ENCODE assay signal across 14 cellular contexts in the genomic region with DNA sequence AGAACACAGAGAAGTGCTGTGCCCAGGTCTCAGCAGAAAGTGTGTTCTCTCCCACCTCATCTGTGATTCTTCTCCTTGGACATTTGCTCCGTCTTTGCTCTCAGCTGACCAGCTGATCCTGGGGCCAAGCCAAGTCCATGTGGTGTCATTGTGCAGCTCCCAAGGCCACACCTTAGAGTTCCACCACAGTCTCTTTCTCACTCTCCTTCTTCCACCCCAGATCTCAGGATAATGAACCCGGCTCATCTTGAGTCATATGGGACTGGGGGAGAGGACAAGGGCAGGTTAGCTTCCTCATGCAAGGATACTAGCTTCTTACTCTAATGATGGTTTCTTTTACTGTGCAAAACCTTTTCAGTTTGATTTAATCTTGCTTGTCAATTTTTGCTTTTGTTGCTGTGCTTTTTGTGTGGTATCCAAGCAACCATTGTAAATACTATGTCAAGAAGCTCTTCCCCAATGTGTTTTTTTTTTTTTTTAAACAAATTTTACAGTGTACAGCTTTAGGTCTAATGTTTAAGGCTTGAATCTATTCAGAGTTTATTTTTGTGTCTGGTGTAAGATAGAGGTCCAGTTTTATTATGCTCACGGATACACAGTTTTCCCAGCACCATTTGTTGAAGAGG.
DNase-seq lines count a peak whose midpoint lies in the region; ATAC-seq and TF ChIP-seq lines count a peak whose summit lies in the region.
"Had no signal": no experiment of that assay in that cellular context is flagged by ENCODE, and none has a peak within 500 bp of the region (broad histone marks: within the 10 kb centered on the region; RNA-seq: fewer than 3 reads in every experiment).

No MANE protein-coding gene starts in this region.

- ATAC-seq in SK-N-SH treated with all-trans-retinoic acid at 6 μM for 48 hours = peak; percentile 17; the same call in 2 of the 3 replicates
- ATAC-seq in PC-3 = peak; percentile 54; the same call in 1 of the 2 replicates
- ATAC-seq: Right ventricle myocardium inferior had no signal

- H3K36me3 ChIP-seq in SK-N-SH (replicated peaks in 1 of 2; ENCODE audit: control insufficient read depth in 1 of 2, insufficient read depth in 2 of 2, low read length in 1 of 2) (peaks cover 7 to 23% of the 10 kb centered on the region in 2 experiments), PC-3 (ENCODE audit: low read depth, low read length) (peaks cover 10% of the 10 kb centered on the region; the same call in 1 of the 2 replicates)

- no peak for TF ChIP-seq RAD21 in SK-N-SH (IDR thresholded peaks at IDR 0.05; ENCODE audit: low read length)

- CTCF ChIA-PET in SK-N-SH (lab: Yijun Ruan, JAX) = no interaction called here
- CTCF ChIA-PET in PC-3 (lab: Charles Lee) = no interaction called here

- H3F3A ChIP-seq in SK-N-SH (replicated peaks; ENCODE audit: insufficient read depth) (no peaks in the 10 kb centered on the region), PC-3 (ENCODE audit: low read length, unreplicated experiment) (no peaks in the 10 kb centered on the region)

- no peak for TF ChIP-seq EP300 in SK-N-SH (IDR thresholded peaks at IDR 0.05; ENCODE audit: borderline replicate concordance in 1 of 2, low read depth in 1 of 2, low read length in 1 of 2)

- BruUV-seq in PC-3 (replicated peaks; lab: Mats Ljungman, UMichigan) = no TSS peak

- no peaks in the 10 kb centered on the region for H3K4me1 ChIP-seq in SK-N-SH (ENCODE audit: control insufficient read depth in 1 of 2, insufficient read depth in 2 of 2, low read depth in 1 of 2, low read length in 1 of 2)
- peaks cover 5% of the 10 kb centered on the region; the same call in 1 of the 2 replicates for H3K4me1 ChIP-seq in PC-3 (ENCODE audit: insufficient read depth, low read length)

- DNase-seq in SK-N-SH (no peak), PC-3 (peak; percentile 45), fibroblast of peridontal ligament (ENCODE audit: extremely low read depth) (peak; percentile 13), retinal pigment epithelial cell (ENCODE audit: low read depth) (peak; percentile 3), SHP77 treated with DMSO at 0.1 percent for 48 hours (lab: John Stamatoyannopoulos, UW) (no peak), SHP77 (lab: John Stamatoyannopoulos, UW) (no peak)
- no peak for DNase-seq in stimulated activated CD8-positive, alpha-beta memory T cell treated with anti-CD3 and anti-CD28 coated beads, Interleukin-4, amount 100 ng/mL, for 48 hours
- DNase-seq: activated T-cell treated with anti-CD3 and anti-CD28 coated beads for 4 hours, NCI-H510A, nephron progenitor cell had no signal

- H3K27ac ChIP-seq in SK-N-SH (ENCODE audit: low read depth in 2 of 2, low read length in 1 of 2) (no peak overlapping the region), PC-3 (ENCODE audit: low read length) (0 out of 2 replicates have a peak overlapping the region, but pooled peaks have one; percentile 36)
- H3K27ac ChIP-seq: esophagus muscularis mucosa, HL-60 had no signal

- H4K20me1 ChIP-seq in SK-N-SH (ENCODE audit: insufficient read depth) (no peaks in the 10 kb centered on the region), PC-3 (ENCODE audit: low read length) (no peaks in the 10 kb centered on the region)

- no peaks in the 10 kb centered on the region for H3K9me3 ChIP-seq in SK-N-SH
- no peaks in the 10 kb centered on the region for H3K9me3 ChIP-seq in PC-3 (ENCODE audit: low read length)
- H3K9me3 ChIP-seq: esophagus muscularis mucosa had no signal

- 87% methylated on average over 3 of the region's 3 CpGs for WGBS in SK-N-SH (ENCODE audit: low lambda C conversion rate)

- no peaks in the 10 kb centered on the region for H3K27me3 ChIP-seq in SK-N-SH (ENCODE audit: insufficient read depth)
- no peaks in the 10 kb centered on the region for H3K27me3 ChIP-seq in PC-3 (ENCODE audit: low read length)
- H3K27me3 ChIP-seq: esophagus muscularis mucosa had no signal

- H3K4me2 ChIP-seq in SK-N-SH = no peak overlapping the region
- H3K4me2 ChIP-seq in PC-3 (ENCODE audit: low read length) = no peak overlapping the region

- TF ChIP-seq CTCF in SK-N-SH (IDR thresholded peaks at IDR 0.05) (no peak), PC-3 (conservative IDR thresholded peaks at IDR 0.05; ENCODE audit: low read depth, low read length) (no peak), retinal pigment epithelial cell (conservative IDR thresholded peaks at IDR 0.05; ENCODE audit: low read depth, low read length) (no peak)

- H3K79me2 ChIP-seq in SK-N-SH (ENCODE audit: insufficient read depth) (no peaks in the 10 kb centered on the region), PC-3 (ENCODE audit: low read length) (no peaks in the 10 kb centered on the region)

- H3K9ac ChIP-seq in SK-N-SH = no peak overlapping the region
- H3K9ac ChIP-seq in PC-3 (ENCODE audit: low read length) = no peak overlapping the region

- no peaks in the 10 kb centered on the region for H3K9me2 ChIP-seq in SK-N-SH
- no peaks in the 10 kb centered on the region for H3K9me2 ChIP-seq in PC-3 (replicated peaks; ENCODE audit: low read length)

- H2AFZ ChIP-seq in SK-N-SH (ENCODE audit: low read depth) = no peak overlapping the region
- no peak overlapping the region for H2AFZ ChIP-seq in PC-3 (ENCODE audit: low read length)

- intact Hi-C loops in PC-3 (cut with micrococcal nuclease) = no loop called here

- H3K4me3 ChIP-seq in SK-N-SH (ENCODE audit: low read depth in 2 of 2, low read length in 1 of 2) (no peak overlapping the region), PC-3 (ENCODE audit: low read length) (no peak overlapping the region), retinal pigment epithelial cell (ENCODE audit: low read length) (no peak overlapping the region)
- H3K4me3 ChIP-seq: esophagus muscularis mucosa had no signal

- POLR2A ChIA-PET in SK-N-SH (lab: Yijun Ruan, JAX) (no interaction called here), PC-3 (lab: Charles Lee; ENCODE audit: unreplicated experiment) (no interaction called here)

TF ChIP-seq in SK-N-SH treated with all-trans-retinoic acid at 6 μM for 48 hours, 23 proteins besides CTCF, POLR2A, EP300 and RAD21:
- no peak for TF ChIP-seq TOX (CRISPR knock-in tag; IDR thresholded peaks at IDR 0.05; ENCODE audit: borderline replicate concordance)
- no peak for TF ChIP-seq ARNTL (CRISPR knock-in tag; IDR thresholded peaks at IDR 0.05; ENCODE audit: borderline replicate concordance, low read depth)
- no peak for TF ChIP-seq TCF4 (CRISPR knock-in tag; IDR thresholded peaks at IDR 0.05; ENCODE audit: borderline replicate concordance)
TF ChIP-seq in SK-N-SH treated with all-trans-retinoic acid at 6 μM for 48 hours: peak in this region for 0.

TF ChIP-seq in SK-N-SH, 30 proteins besides CTCF, POLR2A, EP300 and RAD21 (continues in another document):
- TF ChIP-seq, protein P1, sequence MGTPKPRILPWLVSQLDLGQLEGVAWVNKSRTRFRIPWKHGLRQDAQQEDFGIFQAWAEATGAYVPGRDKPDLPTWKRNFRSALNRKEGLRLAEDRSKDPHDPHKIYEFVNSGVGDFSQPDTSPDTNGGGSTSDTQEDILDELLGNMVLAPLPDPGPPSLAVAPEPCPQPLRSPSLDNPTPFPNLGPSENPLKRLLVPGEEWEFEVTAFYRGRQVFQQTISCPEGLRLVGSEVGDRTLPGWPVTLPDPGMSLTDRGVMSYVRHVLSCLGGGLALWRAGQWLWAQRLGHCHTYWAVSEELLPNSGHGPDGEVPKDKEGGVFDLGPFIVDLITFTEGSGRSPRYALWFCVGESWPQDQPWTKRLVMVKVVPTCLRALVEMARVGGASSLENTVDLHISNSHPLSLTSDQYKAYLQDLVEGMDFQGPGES (IDR thresholded peaks at IDR 0.05; ENCODE audit: low read depth, low read length) = no peak
- TF ChIP-seq MEF2A (IDR thresholded peaks at IDR 0.05; ENCODE audit: borderline replicate concordance, low read depth) (no peak), YY1 (IDR thresholded peaks at IDR 0.05; ENCODE audit: low read depth) (no peak), RFX5 (IDR thresholded peaks at IDR 0.05; ENCODE audit: low read length) (no peak), JUND (IDR thresholded peaks at IDR 0.05) (no peak), GATA2 (CRISPR knock-in tag; IDR thresholded peaks at IDR 0.05) (no peak), FOXM1 (IDR thresholded peaks at IDR 0.05; ENCODE audit: low read depth) (no peak), MXI1 (IDR thresholded peaks at IDR 0.05; ENCODE audit: low read depth, low read length) (no peak), FOXJ3 (CRISPR knock-in tag; IDR thresholded peaks at IDR 0.05) (no peak), CHD2 (IDR thresholded peaks at IDR 0.05; ENCODE audit: low read length, partially characterized antibody) (no peak), RCOR1 (IDR thresholded peaks at IDR 0.05; ENCODE audit: low read length) (no peak)
- TF ChIP-seq, protein P2, sequence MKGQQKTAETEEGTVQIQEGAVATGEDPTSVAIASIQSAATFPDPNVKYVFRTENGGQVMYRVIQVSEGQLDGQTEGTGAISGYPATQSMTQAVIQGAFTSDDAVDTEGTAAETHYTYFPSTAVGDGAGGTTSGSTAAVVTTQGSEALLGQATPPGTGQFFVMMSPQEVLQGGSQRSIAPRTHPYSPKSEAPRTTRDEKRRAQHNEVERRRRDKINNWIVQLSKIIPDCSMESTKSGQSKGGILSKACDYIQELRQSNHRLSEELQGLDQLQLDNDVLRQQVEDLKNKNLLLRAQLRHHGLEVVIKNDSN (IDR thresholded peaks at IDR 0.05; ENCODE audit: borderline replicate concordance, low read depth) = no peak
- TF ChIP-seq, protein P3, sequence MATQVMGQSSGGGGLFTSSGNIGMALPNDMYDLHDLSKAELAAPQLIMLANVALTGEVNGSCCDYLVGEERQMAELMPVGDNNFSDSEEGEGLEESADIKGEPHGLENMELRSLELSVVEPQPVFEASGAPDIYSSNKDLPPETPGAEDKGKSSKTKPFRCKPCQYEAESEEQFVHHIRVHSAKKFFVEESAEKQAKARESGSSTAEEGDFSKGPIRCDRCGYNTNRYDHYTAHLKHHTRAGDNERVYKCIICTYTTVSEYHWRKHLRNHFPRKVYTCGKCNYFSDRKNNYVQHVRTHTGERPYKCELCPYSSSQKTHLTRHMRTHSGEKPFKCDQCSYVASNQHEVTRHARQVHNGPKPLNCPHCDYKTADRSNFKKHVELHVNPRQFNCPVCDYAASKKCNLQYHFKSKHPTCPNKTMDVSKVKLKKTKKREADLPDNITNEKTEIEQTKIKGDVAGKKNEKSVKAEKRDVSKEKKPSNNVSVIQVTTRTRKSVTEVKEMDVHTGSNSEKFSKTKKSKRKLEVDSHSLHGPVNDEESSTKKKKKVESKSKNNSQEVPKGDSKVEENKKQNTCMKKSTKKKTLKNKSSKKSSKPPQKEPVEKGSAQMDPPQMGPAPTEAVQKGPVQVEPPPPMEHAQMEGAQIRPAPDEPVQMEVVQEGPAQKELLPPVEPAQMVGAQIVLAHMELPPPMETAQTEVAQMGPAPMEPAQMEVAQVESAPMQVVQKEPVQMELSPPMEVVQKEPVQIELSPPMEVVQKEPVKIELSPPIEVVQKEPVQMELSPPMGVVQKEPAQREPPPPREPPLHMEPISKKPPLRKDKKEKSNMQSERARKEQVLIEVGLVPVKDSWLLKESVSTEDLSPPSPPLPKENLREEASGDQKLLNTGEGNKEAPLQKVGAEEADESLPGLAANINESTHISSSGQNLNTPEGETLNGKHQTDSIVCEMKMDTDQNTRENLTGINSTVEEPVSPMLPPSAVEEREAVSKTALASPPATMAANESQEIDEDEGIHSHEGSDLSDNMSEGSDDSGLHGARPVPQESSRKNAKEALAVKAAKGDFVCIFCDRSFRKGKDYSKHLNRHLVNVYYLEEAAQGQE (IDR thresholded peaks at IDR 0.05; ENCODE audit: low read depth, low read length) = no peak

Comparison
In these comparisons a context has a peak if more than half of its experiments do, and no peak if none do; other contexts are left out.
1. DNase-seq: peak in PC-3 (single experiment), fibroblast of peridontal ligament (single experiment) and retinal pigment epithelial cell (single experiment); none in SK-N-SH (single experiment), stimulated activated CD8-positive, alpha-beta memory T cell treated with anti-CD3 and anti-CD28 coated beads, Interleukin-4, amount 100 ng/mL, for 48 hours (single experiment), SHP77 treated with DMSO at 0.1 percent for 48 hours (single experiment) and SHP77 (0 of 2).